34 cellular contexts compared by ENCODE assay signal in genomic region chr2:178716394-178716793, GRCh38.
"Had no signal": no experiment of that assay in that cellular context is flagged by ENCODE, and none has a peak within 500 bp of the region (broad histone marks: within the 10 kb centered on the region; RNA-seq: fewer than 3 reads in every experiment).

No MANE protein-coding gene starts in this region.

- H3K27me3 ChIP-seq: adrenal gland, body of pancreas, brain microvascular endothelial cell, breast epithelium had no signal

- H3K9me3 ChIP-seq: adrenal gland, body of pancreas, breast epithelium had no signal

- ATAC-seq: activated CD8-positive, alpha-beta T cell treated with anti-CD3 and anti-CD28 coated beads for 36 hours; activated naive CD4-positive, alpha-beta T cell treated with anti-CD3 and anti-CD28 coated beads, Interleukin-2, amount 50 U/mL, for 72 hours; activated T-helper 17 cell treated with anti-CD3 and anti-CD28 coated beads, Interleukin-2, amount 50 U/mL, for 72 hours; body of pancreas had no signal

- H3K9me3 Mint-ChIP-seq: activated B cell treated with CpG ODN at 0.5 μM for 24 hours; activated CD4-positive, alpha-beta memory T cell treated with anti-CD3 and anti-CD28 coated beads for 36 hours; activated CD4-positive, alpha-beta T cell treated with anti-CD3 and anti-CD28 coated beads, Interleukin-2, amount 10 ng/mL, durations not matched to agents 24 days and 14 days; activated CD8-positive, alpha-beta T cell treated with anti-CD3 and anti-CD28 coated beads for 36 hours; activated naive CD4-positive, alpha-beta T cell treated with anti-CD3 and anti-CD28 coated beads for 36 hours; activated naive CD4-positive, alpha-beta T cell treated with anti-CD3 and anti-CD28 coated beads, Interleukin-2, amount 50 U/mL, for 72 hours; activated naive CD8-positive, alpha-beta T cell treated with anti-CD3 and anti-CD28 coated beads for 36 hours; activated T-cell treated with anti-CD3 and anti-CD28 coated beads, Interleukin-2, amount 50 U/mL, for 24 hours; central memory CD8-positive, alpha-beta T cell; T-helper 1 cell treated with Interleukin-12 subunit alpha and Interleukin-12 subunit beta and Interleukin-4 antibody, amounts not matched to agents 30 μg/mL and 1 μg/mL, for 36 hours; T-helper 2 cell treated with Interferon-gamma antibody and Interleukin-4, amounts not matched to agents 5 μg/mL and 100 μg/mL, for 36 hours had no signal

- H3K36me3 ChIP-seq: adrenal gland, brain microvascular endothelial cell, breast epithelium had no signal

- DNase-seq: activated B cell treated with CpG ODN at 0.5 μM for 24 hours; activated CD4-positive, alpha-beta memory T cell treated with anti-CD3 and anti-CD28 coated beads for 36 hours; activated CD4-positive, alpha-beta T cell treated with anti-CD3 and anti-CD28 coated beads for 4 hours; activated CD4-positive, alpha-beta T cell treated with anti-CD3 and anti-CD28 coated beads, Interleukin-2, amount 10 ng/mL, durations not matched to agents 24 days and 14 days; activated CD4-positive, alpha-beta T cell treated with anti-CD3 and anti-CD28 coated beads, Interleukin-2, amount 50 U/mL, for 1 hour; activated CD4-positive, alpha-beta T cell treated with anti-CD3 and anti-CD28 coated beads, Interleukin-2, amount 50 U/mL, for 4 hours; activated CD4-positive, CD25-positive, alpha-beta regulatory T cell treated with anti-CD3 and anti-CD28 coated beads, Interleukin-2, amount 50 U/mL, for 72 hours; activated CD8-positive, alpha-beta memory T cell treated with anti-CD3 and anti-CD28 coated beads, Interleukin-2, amount 50 U/mL, for 4 hours; activated CD8-positive, alpha-beta T cell treated with anti-CD3 and anti-CD28 coated beads for 36 hours; activated effector memory CD4-positive, alpha-beta T cell treated with anti-CD3 and anti-CD28 coated beads, Interleukin-2, amount 50 U/mL, for 16 hours; activated gamma-delta T cell treated with Interleukin-2 at 50 U/mL for 16 hours; activated naive CD4-positive, alpha-beta T cell; activated naive CD4-positive, alpha-beta T cell treated with anti-CD3 and anti-CD28 coated beads for 36 hours; activated naive CD4-positive, alpha-beta T cell treated with anti-CD3 and anti-CD28 coated beads, Interleukin-2, amount 50 U/mL, for 16 hours; activated naive CD8-positive, alpha-beta T cell treated with anti-CD3 and anti-CD28 coated beads for 36 hours; activated T-cell treated with anti-CD3 and anti-CD28 coated beads, Interleukin-2, amount 50 U/mL, for 24 hours; activated T-cell treated with anti-CD3 and anti-CD28 coated beads, Interleukin-2, amount 50 U/mL, for 48 hours; adrenal gland; amniotic stem cell; aorta; body of pancreas; brain microvascular endothelial cell; caudate nucleus; cerebellar nuclear complex; T-helper 1 cell; T-helper 2 cell; T-helper 9 cell had no signal

- H3K4me1 Mint-ChIP-seq: activated B cell treated with CpG ODN at 0.5 μM for 24 hours; activated CD4-positive, alpha-beta T cell treated with anti-CD3 and anti-CD28 coated beads, Interleukin-2, amount 10 ng/mL, durations not matched to agents 24 days and 14 days; activated naive CD8-positive, alpha-beta T cell treated with anti-CD3 and anti-CD28 coated beads for 36 hours; activated T-helper 17 cell treated with anti-CD3 and anti-CD28 coated beads, Interleukin-2, amount 50 U/mL, for 72 hours; central memory CD8-positive, alpha-beta T cell had no signal

- H3K4me3 ChIP-seq: adrenal gland, body of pancreas, breast epithelium had no signal

- H3K4me3 Mint-ChIP-seq: activated B cell treated with CpG ODN at 0.5 μM for 24 hours; activated CD4-positive, alpha-beta memory T cell treated with anti-CD3 and anti-CD28 coated beads for 36 hours; activated CD4-positive, alpha-beta T cell treated with anti-CD3 and anti-CD28 coated beads, Interleukin-2, amount 10 ng/mL, durations not matched to agents 24 days and 14 days; activated CD8-positive, alpha-beta T cell treated with anti-CD3 and anti-CD28 coated beads for 36 hours; activated naive CD4-positive, alpha-beta T cell treated with anti-CD3 and anti-CD28 coated beads for 36 hours; activated naive CD8-positive, alpha-beta T cell treated with anti-CD3 and anti-CD28 coated beads for 36 hours; activated T-cell treated with anti-CD3 and anti-CD28 coated beads, Interleukin-2, amount 50 U/mL, for 24 hours; activated T-helper 17 cell treated with anti-CD3 and anti-CD28 coated beads, Interleukin-2, amount 50 U/mL, for 72 hours; central memory CD8-positive, alpha-beta T cell; T-helper 1 cell treated with Interleukin-12 subunit alpha and Interleukin-12 subunit beta and Interleukin-4 antibody, amounts not matched to agents 30 μg/mL and 1 μg/mL, for 36 hours; T-helper 2 cell treated with Interferon-gamma antibody and Interleukin-4, amounts not matched to agents 5 μg/mL and 100 μg/mL, for 36 hours had no signal

- H3K4me1 ChIP-seq: adrenal gland, body of pancreas, breast epithelium had no signal

- H3K27ac ChIP-seq: adrenal gland, body of pancreas, brain microvascular endothelial cell, breast epithelium, VCaP had no signal

- H3K27me3 Mint-ChIP-seq: activated B cell treated with CpG ODN at 0.5 μM for 24 hours; activated CD4-positive, alpha-beta memory T cell treated with anti-CD3 and anti-CD28 coated beads for 36 hours; activated CD4-positive, alpha-beta T cell treated with anti-CD3 and anti-CD28 coated beads, Interleukin-2, amount 10 ng/mL, durations not matched to agents 24 days and 14 days; activated CD8-positive, alpha-beta T cell treated with anti-CD3 and anti-CD28 coated beads for 36 hours; activated naive CD8-positive, alpha-beta T cell treated with anti-CD3 and anti-CD28 coated beads for 36 hours; activated T-cell treated with anti-CD3 and anti-CD28 coated beads, Interleukin-2, amount 50 U/mL, for 24 hours; activated T-helper 17 cell treated with anti-CD3 and anti-CD28 coated beads, Interleukin-2, amount 50 U/mL, for 72 hours; central memory CD8-positive, alpha-beta T cell had no signal

- H3K27ac Mint-ChIP-seq: activated B cell treated with CpG ODN at 0.5 μM for 24 hours; activated CD4-positive, alpha-beta memory T cell treated with anti-CD3 and anti-CD28 coated beads for 36 hours; activated CD4-positive, alpha-beta T cell treated with anti-CD3 and anti-CD28 coated beads, Interleukin-2, amount 10 ng/mL, durations not matched to agents 24 days and 14 days; activated CD8-positive, alpha-beta T cell treated with anti-CD3 and anti-CD28 coated beads for 36 hours; activated naive CD4-positive, alpha-beta T cell treated with anti-CD3 and anti-CD28 coated beads for 36 hours; activated naive CD4-positive, alpha-beta T cell treated with anti-CD3 and anti-CD28 coated beads, Interleukin-2, amount 50 U/mL, for 72 hours; activated naive CD8-positive, alpha-beta T cell treated with anti-CD3 and anti-CD28 coated beads for 36 hours; activated T-cell treated with anti-CD3 and anti-CD28 coated beads, Interleukin-2, amount 50 U/mL, for 24 hours; activated T-helper 17 cell treated with anti-CD3 and anti-CD28 coated beads, Interleukin-2, amount 50 U/mL, for 72 hours; T-helper 1 cell treated with Interleukin-12 subunit alpha and Interleukin-12 subunit beta and Interleukin-4 antibody, amounts not matched to agents 30 μg/mL and 1 μg/mL, for 36 hours; T-helper 2 cell treated with Interferon-gamma antibody and Interleukin-4, amounts not matched to agents 5 μg/mL and 100 μg/mL, for 36 hours had no signal
